In genomic region chr10:124291009-124291671, GRCh38 we compare ENCODE assay signal across 15 cellular contexts.
DNase-seq lines count a peak whose midpoint lies in the region; ATAC-seq, FAIRE-seq and TF ChIP-seq lines count a peak whose summit lies in the region.
"Had no signal": no experiment of that assay in that cellular context is flagged by ENCODE, and none has a peak within 500 bp of the region (broad histone marks: within the 10 kb centered on the region; RNA-seq: fewer than 3 reads in every experiment).

No MANE protein-coding gene starts in this region.

- TF ChIP-seq EP300 in HepG2 (IDR thresholded peaks at IDR 0.05; ENCODE audit: low read depth in 2 of 2, low read length in 2 of 2) (no peak), HepG2 (CRISPR knock-in tag; IDR thresholded peaks at IDR 0.05; ENCODE audit: borderline replicate concordance) (no peak)

- CTCF ChIA-PET in HepG2 (lab: Yijun Ruan, JAX; ENCODE audit: low intra/inter-chr PET ratio, low total read pairs): no interaction called here

- no peak overlapping the region for H3K27ac Mint-ChIP-seq in endothelial cell (ENCODE audit: unreplicated experiment)
- H3K27ac Mint-ChIP-seq: activated naive CD8-positive, alpha-beta T cell treated with anti-CD3 and anti-CD28 coated beads, Interleukin-2, amount 10 ng/mL, durations not matched to agents 7 days and 5 days; stimulated activated naive B cell treated with anti-CD40 and anti-IgM and Interleukin-4, amounts not matched to agents 10 μg/mL and 1 μg/mL and 100 μg/mL, for 72 hours had no signal

- no peak overlapping the region for H3K9ac ChIP-seq in HepG2 (ENCODE audit: insufficient read depth, low read depth, low read length)

- no peak overlapping the region for H2AFZ ChIP-seq in HepG2 (ENCODE audit: low read length)
- no peak overlapping the region for H2AFZ ChIP-seq in hepatocyte

- intact Hi-C loops in right lobe of liver (cut with DNase I) (no loop called here), HepG2 (cut with micrococcal nuclease; ENCODE audit: unreplicated experiment) (no loop called here), mucosa of descending colon (cut with DNase I, micrococcal nuclease) (no loop called here)

- H3K9me3 Mint-ChIP-seq in endothelial cell (ENCODE audit: unreplicated experiment): no peaks in the 10 kb centered on the region
- H3K9me3 Mint-ChIP-seq: activated naive CD8-positive, alpha-beta T cell treated with anti-CD3 and anti-CD28 coated beads, Interleukin-2, amount 10 ng/mL, durations not matched to agents 7 days and 5 days; stimulated activated naive B cell treated with anti-CD40 and anti-IgM and Interleukin-4, amounts not matched to agents 10 μg/mL and 1 μg/mL and 100 μg/mL, for 72 hours had no signal

- no peak for FAIRE-seq in HepG2 (lab: Jason Lieb, UNC)

- H3K4me2 ChIP-seq in HepG2 (ENCODE audit: low read depth, low read length) (no peak overlapping the region), hepatocyte (no peak overlapping the region)

- TF ChIP-seq RAD21 in HepG2 (CRISPR knock-in tag; IDR thresholded peaks at IDR 0.05): no peak

- H4K20me1 ChIP-seq in HepG2 (ENCODE audit: insufficient read depth, low read length) (no peaks in the 10 kb centered on the region), hepatocyte (ENCODE audit: insufficient read depth, poor library complexity, severe bottlenecking) (no peaks in the 10 kb centered on the region)

- H3K36me3 ChIP-seq in right lobe of liver: no peaks in the 10 kb centered on the region
- no peaks in the 10 kb centered on the region for H3K36me3 ChIP-seq in HepG2 (replicated peaks in 1 of 2; ENCODE audit: control insufficient read depth in 1 of 2, insufficient read depth in 2 of 2, low read length in 2 of 2)
- H3K36me3 ChIP-seq in mucosa of descending colon (ENCODE audit: low read depth): no peaks in the 10 kb centered on the region
- H3K36me3 ChIP-seq in hepatocyte (replicated peaks; ENCODE audit: insufficient read depth, low read depth): no peaks in the 10 kb centered on the region

- H3K27ac ChIP-seq in right lobe of liver: no peak overlapping the region
- H3K27ac ChIP-seq in HepG2 (ENCODE audit: extremely low read length, insufficient read depth, low read length): no peak overlapping the region
- H3K27ac ChIP-seq in hepatocyte: no peak overlapping the region

- TF ChIP-seq CTCF in right lobe of liver (IDR thresholded peaks at IDR 0.05) (no peak), HepG2 (CRISPR knock-in tag; IDR thresholded peaks at IDR 0.05) (no peak), mucosa of descending colon (IDR thresholded peaks at IDR 0.05) (no peak), hepatocyte (IDR thresholded peaks at IDR 0.05; ENCODE audit: poor library complexity) (no peak), endothelial cell (IDR thresholded peaks at IDR 0.05; ENCODE audit: unreplicated experiment) (no peak)

- TF ChIP-seq POLR2A in right lobe of liver (IDR thresholded peaks at IDR 0.05) (no peak), HepG2 (IDR thresholded peaks at IDR 0.05; ENCODE audit: insufficient read depth in 1 of 2, low read depth in 2 of 2, low read length in 2 of 2) (no peak)

- in situ Hi-C loops in HepG2 (cut with HindIII; ENCODE audit: extremely low pct_ligation_motif_present, low pct_unique_long_range_greater_than_20kb): no loop called here

- POLR2A ChIA-PET in HepG2 (lab: Yijun Ruan, JAX): no interaction called here

- H3K79me2 ChIP-seq in HepG2 (ENCODE audit: insufficient read depth, low read length) (no peaks in the 10 kb centered on the region), hepatocyte (no peaks in the 10 kb centered on the region)

- no TSS peak for BruUV-seq in HepG2 (replicated peaks; lab: Mats Ljungman, UMichigan)

- peaks cover 3% of the 10 kb centered on the region for H3K27me3 Mint-ChIP-seq in endothelial cell (ENCODE audit: unreplicated experiment)

- H3K4me1 Mint-ChIP-seq in endothelial cell (ENCODE audit: unreplicated experiment): no peaks in the 10 kb centered on the region

- H3K4me3 Mint-ChIP-seq in endothelial cell (ENCODE audit: unreplicated experiment): no peak overlapping the region
- H3K4me3 Mint-ChIP-seq: activated naive CD8-positive, alpha-beta T cell treated with anti-CD3 and anti-CD28 coated beads, Interleukin-2, amount 10 ng/mL, durations not matched to agents 7 days and 5 days; stimulated activated naive B cell treated with anti-CD40 and anti-IgM and Interleukin-4, amounts not matched to agents 10 μg/mL and 1 μg/mL and 100 μg/mL, for 72 hours had no signal

- H3K4me1 ChIP-seq in right lobe of liver (no peaks in the 10 kb centered on the region), HepG2 (ENCODE audit: insufficient read depth, low read length) (no peaks in the 10 kb centered on the region), mucosa of descending colon (ENCODE audit: low read depth) (no peaks in the 10 kb centered on the region), hepatocyte (ENCODE audit: insufficient read depth) (no peaks in the 10 kb centered on the region)

- H3K27me3 ChIP-seq in right lobe of liver: no peaks in the 10 kb centered on the region
- peaks cover 0 to 23% of the 10 kb centered on the region in 2 experiments; a peak in 3 of 5 replicates for H3K27me3 ChIP-seq in HepG2 (ENCODE audit: control insufficient read depth in 1 of 2, insufficient read depth in 2 of 2, low read length in 2 of 2)
- no peaks in the 10 kb centered on the region for H3K27me3 ChIP-seq in hepatocyte

- H3K9me2 ChIP-seq in hepatocyte (replicated peaks; ENCODE audit: insufficient read depth): no peaks in the 10 kb centered on the region

- ATAC-seq in right lobe of liver (peak; percentile 51 to 69 (median 64)), HepG2 (no peak), mucosa of descending colon (peak; percentile 62)

- H3K9me3 ChIP-seq in right lobe of liver (no peaks in the 10 kb centered on the region), HepG2 (ENCODE audit: low read length) (no peaks in the 10 kb centered on the region), mucosa of descending colon (no peaks in the 10 kb centered on the region), hepatocyte (ENCODE audit: low read depth) (no peaks in the 10 kb centered on the region)

- WGBS in right lobe of liver (ENCODE audit: insufficient coverage, low coverage, low lambda C conversion rate, missing lambda C conversion rate): 60% methylated on average over 6 of the region's 13 CpGs
- WGBS in HepG2 (ENCODE audit: low lambda C conversion rate): 45% methylated on average over 13 of the region's 13 CpGs
- WGBS in hepatocyte (ENCODE audit: low lambda C conversion rate, missing lambda C conversion rate): 87% methylated on average over 13 of the region's 13 CpGs

- no peaks in the 10 kb centered on the region for H3K36me3 Mint-ChIP-seq in endothelial cell (ENCODE audit: low read depth, unreplicated experiment)
- H3K36me3 Mint-ChIP-seq: activated naive CD8-positive, alpha-beta T cell treated with anti-CD3 and anti-CD28 coated beads, Interleukin-2, amount 10 ng/mL, durations not matched to agents 7 days and 5 days; stimulated activated naive B cell treated with anti-CD40 and anti-IgM and Interleukin-4, amounts not matched to agents 10 μg/mL and 1 μg/mL and 100 μg/mL, for 72 hours had no signal

- DNase-seq in right lobe of liver: peak; percentile 57 to 72 (median 61)
- DNase-seq in HepG2 (ENCODE audit: low spot score): no peak
- DNase-seq in fibroblast of peridontal ligament (ENCODE audit: extremely low read depth): peak; percentile 18
- DNase-seq in mucosa of descending colon: peak in 2 of 3 donors; percentile 31 to 64
- no peak for DNase-seq in hepatocyte (ENCODE audit: low spot score)
- DNase-seq in stimulated activated CD4-positive, alpha-beta T cell treated with anti-CD3 and anti-CD28 coated beads, Interleukin-12 subunit alpha, Interleukin-12 subunit beta, amount 100 ng/mL, for 4 hours: no peak
- no peak for DNase-seq in amniotic stem cell (lab: John Stamatoyannopoulos, UW)
- no peak for DNase-seq in endothelial cell (ENCODE audit: low spot score)
- DNase-seq: ACHN; activated CD4-positive, alpha-beta T cell treated with anti-CD3 and anti-CD28 coated beads, Interleukin-2, amount 50 U/mL, for 1 hour; activated naive CD8-positive, alpha-beta T cell treated with anti-CD3 and anti-CD28 coated beads, Interleukin-2, amount 10 ng/mL, durations not matched to agents 7 days and 5 days; DMS79 treated with DMSO at 0.1 percent for 48 hours; NCI-H1092 treated with DMSO at 0.1 percent for 48 hours; stimulated activated naive B cell treated with anti-CD40 and anti-IgM and Interleukin-4, amounts not matched to agents 10 μg/mL and 1 μg/mL and 100 μg/mL, for 72 hours; SW 1271 had no signal

- no peak overlapping the region for H3K4me3 ChIP-seq in right lobe of liver
- no peak overlapping the region for H3K4me3 ChIP-seq in HepG2 (replicated peaks in 1 of 3; ENCODE audit: insufficient read depth in 1 of 3, low read depth in 2 of 3, low read length in 3 of 3)
- H3K4me3 ChIP-seq in mucosa of descending colon: no peak overlapping the region
- no peak overlapping the region for H3K4me3 ChIP-seq in hepatocyte

TF ChIP-seq in HepG2, 621 proteins besides CTCF, POLR2A, EP300 and RAD21:
- TF ChIP-seq MEF2D (CRISPR knock-in tag; IDR thresholded peaks at IDR 0.05): no peak
- no peak for TF ChIP-seq THAP9 (CRISPR knock-in tag; IDR thresholded peaks at IDR 0.05; ENCODE audit: borderline replicate concordance)
- TF ChIP-seq MEIS2 (CRISPR knock-in tag; IDR thresholded peaks at IDR 0.05): no peak
- no peak for TF ChIP-seq CENPT (CRISPR knock-in tag; IDR thresholded peaks at IDR 0.05; ENCODE audit: low read depth)
- no peak for TF ChIP-seq CBFB (CRISPR knock-in tag; IDR thresholded peaks at IDR 0.05)

Comparison
In these comparisons a context has a peak if more than half of its experiments do, and no peak if none do; other contexts are left out.
1. DNase-seq: peak in right lobe of liver (3 of 3), fibroblast of peridontal ligament (single experiment) and mucosa of descending colon (2 of 3); none in HepG2 (single experiment), hepatocyte (single experiment), stimulated activated CD4-positive, alpha-beta T cell treated with anti-CD3 and anti-CD28 coated beads, Interleukin-12 subunit alpha, Interleukin-12 subunit beta, amount 100 ng/mL, for 4 hours (single experiment), amniotic stem cell (single experiment) and endothelial cell (single experiment).